7 cellular contexts compared by ENCODE assay signal in the genomic region with DNA sequence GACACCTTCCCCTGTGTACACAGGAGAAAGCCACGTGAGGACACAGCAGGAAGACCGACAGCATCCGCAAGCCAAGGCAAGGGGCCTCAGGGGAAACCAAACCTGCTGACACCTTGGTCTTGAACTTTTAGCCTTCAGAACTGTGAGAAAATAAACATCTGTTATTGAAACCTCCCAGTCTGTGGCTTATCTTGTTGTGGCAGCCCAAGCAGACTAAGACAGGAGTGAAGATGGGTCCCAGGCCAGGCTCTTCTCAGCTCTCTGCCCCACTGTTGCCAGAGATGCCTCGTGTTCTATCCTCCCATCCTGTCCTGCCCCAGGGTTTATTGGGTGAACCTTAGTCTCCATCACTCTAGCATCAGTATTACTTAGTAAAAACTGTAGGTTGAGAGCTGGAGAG.
"Had no signal": no experiment of that assay in that cellular context is flagged by ENCODE, and none has a peak within 500 bp of the region (broad histone marks: within the 10 kb centered on the region; RNA-seq: fewer than 3 reads in every experiment).

No MANE protein-coding gene starts in this region.

- DNase-seq: GM23248, GOT3, H7, HFFc6 had no signal

- H3K27ac Mint-ChIP-seq: HFFc6, IgD-negative memory B cell had no signal

- H3K36me3 Mint-ChIP-seq: IgD-negative memory B cell had no signal

- ATAC-seq: HCT116, HepG2 had no signal

- H3K4me1 Mint-ChIP-seq: IgD-negative memory B cell had no signal

- H3K4me3 Mint-ChIP-seq: HFFc6, IgD-negative memory B cell had no signal
